In the genomic region with DNA sequence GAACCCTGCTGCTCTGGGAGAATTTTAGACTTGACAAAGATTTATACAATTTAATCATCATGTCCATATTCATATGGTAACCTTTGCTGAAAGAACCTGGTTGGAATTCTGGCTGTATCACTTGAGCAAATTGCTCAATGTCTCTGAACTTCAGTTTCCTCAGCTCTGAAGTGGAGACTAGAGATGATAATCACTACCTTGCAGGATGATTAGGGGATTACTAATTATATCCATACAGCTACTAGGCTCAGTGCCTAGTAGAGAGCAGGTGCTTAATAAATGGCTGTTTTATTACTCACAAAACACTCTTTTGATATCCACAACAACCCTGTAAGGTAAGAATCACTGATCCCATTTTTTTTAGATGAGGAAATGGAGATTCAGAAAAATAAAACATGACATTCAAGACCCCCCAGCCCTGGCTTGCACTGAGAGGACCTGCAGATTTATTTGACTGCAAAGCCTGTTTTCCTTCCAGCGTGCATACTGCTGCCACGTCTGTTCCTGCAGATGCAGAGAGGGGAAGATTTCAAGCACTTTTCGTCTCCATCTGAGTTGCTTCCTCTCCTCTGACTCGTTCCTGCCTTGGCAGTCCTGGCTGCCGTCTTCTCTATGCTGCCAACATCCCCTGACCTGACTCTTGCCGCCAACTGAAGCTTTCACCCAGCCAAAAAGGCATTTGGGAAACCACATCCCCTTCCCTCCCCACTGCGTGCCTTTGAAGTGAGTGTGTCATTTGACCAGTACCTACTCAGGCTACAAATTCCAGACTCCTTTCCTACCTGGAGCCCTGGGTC, we compare ENCODE assay signal across 12 cellular contexts.
DNase-seq lines count a peak whose midpoint lies in the region; ATAC-seq and TF ChIP-seq lines count a peak whose summit lies in the region.
"Had no signal": no experiment of that assay in that cellular context is flagged by ENCODE, and none has a peak within 500 bp of the region (broad histone marks: within the 10 kb centered on the region; RNA-seq: fewer than 3 reads in every experiment).

No MANE protein-coding gene starts in this region.

- no peaks in the 10 kb centered on the region for H3K27me3 Mint-ChIP-seq in endothelial cell (ENCODE audit: unreplicated experiment)
- H3K27me3 Mint-ChIP-seq: activated CD8-positive, alpha-beta memory T cell treated with anti-CD3 and anti-CD28 coated beads, Interleukin-2, amount 10 ng/mL, durations not matched to agents 7 days and 5 days; effector memory CD8-positive, alpha-beta T cell had no signal

- H3K36me3 Mint-ChIP-seq in endothelial cell (ENCODE audit: low read depth, unreplicated experiment), result no peaks in the 10 kb centered on the region
- H3K36me3 Mint-ChIP-seq: activated CD8-positive, alpha-beta memory T cell treated with anti-CD3 and anti-CD28 coated beads, Interleukin-2, amount 10 ng/mL, durations not matched to agents 7 days and 5 days had no signal

- H3K27ac Mint-ChIP-seq in endothelial cell (ENCODE audit: unreplicated experiment), result no peak overlapping the region
- H3K27ac Mint-ChIP-seq: activated CD8-positive, alpha-beta memory T cell treated with anti-CD3 and anti-CD28 coated beads, Interleukin-2, amount 10 ng/mL, durations not matched to agents 7 days and 5 days; effector memory CD8-positive, alpha-beta T cell had no signal

- ATAC-seq in omental fat pad (ENCODE audit: low FRiP score) (peak; percentile 81), HG03196 (IDR thresholded peaks at IDR 0.05; ENCODE audit: unreplicated experiment) (no peak), GM21529 (IDR thresholded peaks at IDR 0.05; ENCODE audit: unreplicated experiment) (no peak)
- ATAC-seq: activated CD8-positive, alpha-beta memory T cell treated with anti-CD3 and anti-CD28 coated beads, Interleukin-2, amount 10 ng/mL, durations not matched to agents 7 days and 5 days; effector memory CD8-positive, alpha-beta T cell had no signal

- peaks cover 26% of the 10 kb centered on the region for H3K4me1 Mint-ChIP-seq in endothelial cell (ENCODE audit: unreplicated experiment)
- H3K4me1 Mint-ChIP-seq: activated CD8-positive, alpha-beta memory T cell treated with anti-CD3 and anti-CD28 coated beads, Interleukin-2, amount 10 ng/mL, durations not matched to agents 7 days and 5 days had no signal

- no peaks in the 10 kb centered on the region for H3K9me3 Mint-ChIP-seq in endothelial cell (ENCODE audit: unreplicated experiment)
- H3K9me3 Mint-ChIP-seq: effector memory CD8-positive, alpha-beta T cell had no signal

- TF ChIP-seq CTCF in endothelial cell (IDR thresholded peaks at IDR 0.05; ENCODE audit: unreplicated experiment) (no peak), omental fat pad (IDR thresholded peaks at IDR 0.05) (no peak)

- DNase-seq in D341Med (ENCODE audit: low spot score), result peak; percentile 37
- DNase-seq in NCI-H2196 treated with DMSO at 0.1 percent for 48 hours (lab: John Stamatoyannopoulos, UW; ENCODE audit: unreplicated experiment), result peak; percentile 49
- DNase-seq in endothelial cell (ENCODE audit: low spot score), result peak; percentile 6
- DNase-seq in omental fat pad (ENCODE audit: low spot score), result peak; percentile 24
- DNase-seq in NOMO-1 treated with DMSO at 0.1 percent for 48 hours (lab: John Stamatoyannopoulos, UW; ENCODE audit: unreplicated experiment), result no peak
- DNase-seq in NCI-H1436 (lab: John Stamatoyannopoulos, UW), result no peak
- DNase-seq: activated CD8-positive, alpha-beta memory T cell treated with anti-CD3 and anti-CD28 coated beads, Interleukin-2, amount 10 ng/mL, durations not matched to agents 7 days and 5 days; effector memory CD8-positive, alpha-beta T cell; NCI-H187; stimulated activated naive CD4-positive, alpha-beta T cell treated with Interleukin-2 at 50 U/mL for 16 hours had no signal

- H3K4me3 Mint-ChIP-seq in endothelial cell (ENCODE audit: unreplicated experiment), result no peak overlapping the region
- H3K4me3 Mint-ChIP-seq: activated CD8-positive, alpha-beta memory T cell treated with anti-CD3 and anti-CD28 coated beads, Interleukin-2, amount 10 ng/mL, durations not matched to agents 7 days and 5 days; effector memory CD8-positive, alpha-beta T cell had no signal

Comparison
In these comparisons a context has a peak if more than half of its experiments do, and no peak if none do; other contexts are left out.
1. DNase-seq: peak in D341Med (single experiment), NCI-H2196 treated with DMSO at 0.1 percent for 48 hours (single experiment), endothelial cell (single experiment) and omental fat pad (single experiment); none in NOMO-1 treated with DMSO at 0.1 percent for 48 hours (single experiment) and NCI-H1436 (single experiment).